Comparison of ENCODE assay signal across 8 cellular contexts in genomic region chr20:32465901-32466675, GRCh38.
A peak's percentile ranks its signal among the peaks of the same experiment; 100 is the strongest.
DNase-seq lines count a peak whose midpoint lies in the region; ATAC-seq and TF ChIP-seq lines count a peak whose summit lies in the region.
"Not testable (repeated sequence)": the region's sequence is repeated elsewhere in the genome, so short reads cannot be mapped to it uniquely, and the experiment has no call there.

No MANE protein-coding gene starts in this region.

- not testable (repeated sequence) for TF ChIP-seq CTCF in esophagus muscularis mucosa (IDR thresholded peaks at IDR 0.05); hepatocyte (IDR thresholded peaks at IDR 0.05; ENCODE audit: poor library complexity); mucosa of descending colon (IDR thresholded peaks at IDR 0.05)

- H3K4me2 ChIP-seq in hepatocyte = peak overlapping the region; percentile 24

- TF ChIP-seq EP300 in esophagus muscularis mucosa (IDR thresholded peaks at IDR 0.05) = not testable (repeated sequence)

- TF ChIP-seq POLR2A in esophagus muscularis mucosa (IDR thresholded peaks at IDR 0.05; ENCODE audit: low read depth) = not testable (repeated sequence)

- not testable (repeated sequence) for H3K9me2 ChIP-seq in hepatocyte (replicated peaks; ENCODE audit: insufficient read depth)

- intact Hi-C loops in esophagus muscularis mucosa (cut with DNase I); mucosa of descending colon (cut with DNase I, micrococcal nuclease): not testable (repeated sequence)
- intact Hi-C loops in posterior cingulate gyrus (cut with DNase I) = loop anchor here (10.0 kb wide), 1 partner anchor 191 kb away; the partner anchor contains the start of gene KIF3B

- not testable (repeated sequence) for H2AFZ ChIP-seq in ACC112 (ENCODE audit: low read length, unreplicated experiment); hepatocyte

- 60% methylated on average over 13 of the region's 15 CpGs for WGBS in esophagus muscularis mucosa
- WGBS in hepatocyte (ENCODE audit: low lambda C conversion rate, missing lambda C conversion rate) = 78% methylated on average over 15 of the region's 15 CpGs

- not testable (repeated sequence) for H3K9me3 ChIP-seq in SJSA1 (replicated peaks); esophagus muscularis mucosa; hepatocyte (ENCODE audit: low read depth); mucosa of descending colon

- H3K4me1 ChIP-seq in ACC112 (ENCODE audit: control insufficient read depth, insufficient read depth, low read length, unreplicated experiment) (peaks cover 21% of the 10 kb centered on the region), SJSA1 (replicated peaks) (peaks cover 46% of the 10 kb centered on the region), esophagus muscularis mucosa (peaks cover 73 to 92% (median 83%) of the 10 kb centered on the region in 4 donors), hepatocyte (ENCODE audit: insufficient read depth) (peaks cover 77% of the 10 kb centered on the region), mucosa of descending colon (ENCODE audit: low read depth) (peaks cover 79% of the 10 kb centered on the region)

- H3K4me3 ChIP-seq in ACC112 (ENCODE audit: low read depth, low read length) (peak overlapping the region; percentile 42; the same call in 1 of the 2 replicates), esophagus muscularis mucosa (peak overlapping the region in 2 of 4 donors; percentile 4 to 14)
- not testable (repeated sequence) for H3K4me3 ChIP-seq in SJSA1, hepatocyte, mucosa of descending colon

- peak overlapping the region; percentile 74 for H3K27ac ChIP-seq in ACC112 (ENCODE audit: low read depth, low read length)
- H3K27ac ChIP-seq in SJSA1 = peak overlapping the region; percentile 76
- peak overlapping the region; percentile 99 for H3K27ac ChIP-seq in caudate nucleus (ENCODE audit: low read depth, low read length)
- peak overlapping the region; percentile 77 to 85 (median 82) for H3K27ac ChIP-seq in esophagus muscularis mucosa (replicated peaks in 1 of 4)
- peak overlapping the region; percentile 91 for H3K27ac ChIP-seq in hepatocyte
- peak overlapping the region; percentile 100 for H3K27ac ChIP-seq in substantia nigra (ENCODE audit: low read depth, low read length, poor library complexity, severe bottlenecking)

- peaks cover 84% of the 10 kb centered on the region for H4K20me1 ChIP-seq in hepatocyte (ENCODE audit: insufficient read depth, poor library complexity, severe bottlenecking)

- H3K27me3 ChIP-seq in ACC112 (ENCODE audit: insufficient read depth, low read length); SJSA1 (replicated peaks); esophagus muscularis mucosa; hepatocyte: not testable (repeated sequence)

- H3K36me3 ChIP-seq in ACC112 (ENCODE audit: insufficient read depth, low read length); esophagus muscularis mucosa; hepatocyte (replicated peaks; ENCODE audit: insufficient read depth, low read depth); mucosa of descending colon (ENCODE audit: low read depth): not testable (repeated sequence)
- H3K36me3 ChIP-seq in SJSA1 = peaks cover 35% of the 10 kb centered on the region

- not testable (repeated sequence) for ATAC-seq in mucosa of descending colon

- H3K79me2 ChIP-seq in ACC112 (ENCODE audit: control insufficient read depth, insufficient read depth, low read length, unreplicated experiment) (peaks cover 12% of the 10 kb centered on the region), hepatocyte (peaks cover 96% of the 10 kb centered on the region)

- not testable (repeated sequence) for DNase-seq in SJSA1 (ENCODE audit: low read depth in 1 of 2, low spot score in 2 of 2); esophagus muscularis mucosa (ENCODE audit: extremely low spot score); hepatocyte (ENCODE audit: low spot score)
- peak in 59 of 61 donors; percentile 29 to 91 (median 77) for DNase-seq in caudate nucleus (lab: John Stamatoyannopoulos, UW)
- DNase-seq in mucosa of descending colon = peak in 2 of 3 donors; percentile 52 to 53
- peak; percentile 68 to 98 (median 80) for DNase-seq in posterior cingulate gyrus
- peak in 48 of 49 donors; percentile 39 to 93 (median 82) for DNase-seq in substantia nigra (lab: John Stamatoyannopoulos, UW)
